ENCODE assay signal across 8 cellular contexts in genomic region chrX:102745513-102746133, GRCh38. TPM values are rescaled to one million over a fixed set of nuclear protein-coding genes. Genes with fewer than 3 reads are reported as not detected.
DNase-seq lines count a peak whose midpoint lies in the region; ATAC-seq and TF ChIP-seq lines count a peak whose summit lies in the region.

No MANE protein-coding gene starts in this region.

- TF ChIP-seq CTCF in nephron progenitor cell (IDR thresholded peaks at IDR 0.05), result no peak

- in situ Hi-C loops in G401 (cut with HindIII; ENCODE audit: low sequenced_read_pairs), result no loop called here

- H3K4me3 Mint-ChIP-seq in effector memory CD8-positive, alpha-beta T cell, result peak overlapping the region; percentile 80 to 83
- H3K4me3 Mint-ChIP-seq in nephron progenitor cell, result peak overlapping the region; percentile 71

- H3K9me3 Mint-ChIP-seq in effector memory CD8-positive, alpha-beta T cell, result no peaks in the 10 kb centered on the region
- H3K9me3 Mint-ChIP-seq in nephron progenitor cell, result peaks cover 25% of the 10 kb centered on the region

- H3K27me3 Mint-ChIP-seq in effector memory CD8-positive, alpha-beta T cell, result no peaks in the 10 kb centered on the region
- no peaks in the 10 kb centered on the region for H3K27me3 Mint-ChIP-seq in nephron progenitor cell (ENCODE audit: low read depth, poor library complexity)

- H3K4me1 Mint-ChIP-seq in effector memory CD8-positive, alpha-beta T cell (ENCODE audit: low read depth in 2 of 2), result no peaks in the 10 kb centered on the region
- H3K4me1 Mint-ChIP-seq in nephron progenitor cell, result no peaks in the 10 kb centered on the region

- H3K36me3 Mint-ChIP-seq in effector memory CD8-positive, alpha-beta T cell (ENCODE audit: insufficient read depth), result no peaks in the 10 kb centered on the region
- H3K36me3 Mint-ChIP-seq in nephron progenitor cell (ENCODE audit: low read depth), result peaks cover 11% of the 10 kb centered on the region

- DNase-seq in AG20443 (ENCODE audit: low spot score), result peak; percentile 8
- DNase-seq in NCI-H2227 (lab: John Stamatoyannopoulos, UW; ENCODE audit: unreplicated experiment), result peak; percentile 92
- DNase-seq in effector memory CD8-positive, alpha-beta T cell, result no peak
- DNase-seq in nephron progenitor cell, result no peak
- no peak for DNase-seq in NCI-H1048 (lab: John Stamatoyannopoulos, UW)
- no peak for DNase-seq in G401 (ENCODE audit: low spot score)
- DNase-seq in HT-29 (ENCODE audit: low spot score), result no peak

- ATAC-seq in effector memory CD8-positive, alpha-beta T cell (replicated peaks), result peak; percentile 27
- no peak for ATAC-seq in HG03159 (IDR thresholded peaks at IDR 0.05; ENCODE audit: unreplicated experiment)

- H3K27ac Mint-ChIP-seq in effector memory CD8-positive, alpha-beta T cell, result no peak overlapping the region
- no peak overlapping the region for H3K27ac Mint-ChIP-seq in nephron progenitor cell

RNA-seq across cellular contexts. Expression of gene GPRASP3, which starts 25.1 kb away (rescaled TPM):
- total RNA-seq in G401 (2014; rRNA removed; shearing (Covaris generic)), result 2.0 and 5.1 TPM in 2 replicates
- total RNA-seq in HT-29 (2014; rRNA removed; shearing (Covaris generic)), result 0.03 and 1.1 TPM in 2 replicates

RNA-seq across cellular contexts. Expression of gene GPRASP2, which starts 33.4 kb away (rescaled TPM):
- 21.1 and 43.9 TPM in 2 replicates for total RNA-seq in G401 (2014; rRNA removed; shearing (Covaris generic))
- 0.31 and 0.41 TPM in 2 replicates for total RNA-seq in HT-29 (2014; rRNA removed; shearing (Covaris generic))

Comparison
In these comparisons a context has a peak if more than half of its experiments do, and no peak if none do; other contexts are left out.
1. DNase-seq: peak in AG20443 (single experiment) and NCI-H2227 (single experiment); none in effector memory CD8-positive, alpha-beta T cell (0 of 3), nephron progenitor cell (single experiment), NCI-H1048 (single experiment), G401 (single experiment) and HT-29 (single experiment).
2. RNA of gene GPRASP2, which starts 33.4 kb away (total RNA-seq): 21.1 to 43.9 TPM in G401; 0.31 to 0.41 TPM in HT-29; every median in the first group is over 10 times any median in the second.